20 cellular contexts compared by ENCODE assay signal in the genomic region with DNA sequence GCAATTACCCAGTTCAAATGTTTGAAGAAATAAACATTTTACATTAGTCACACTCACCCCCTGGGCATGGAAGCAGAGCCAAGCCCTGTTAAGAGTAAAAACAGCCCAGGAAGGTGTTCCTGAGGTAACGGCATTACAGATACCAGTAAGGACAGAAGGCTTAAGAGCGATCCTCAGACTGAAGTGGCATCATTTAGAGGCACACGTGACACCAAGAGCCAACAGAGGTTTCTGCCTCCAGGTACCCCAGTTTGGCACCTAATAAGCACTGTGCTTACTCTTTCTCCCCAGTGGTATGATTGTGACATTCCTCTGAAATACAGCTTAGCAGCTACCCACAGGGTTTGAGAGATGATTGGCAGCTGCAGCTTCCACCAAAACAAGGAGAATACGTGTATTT. TPM values are rescaled to one million over a fixed set of nuclear protein-coding genes. Genes with fewer than 3 reads are reported as not detected.
DNase-seq lines count a peak whose midpoint lies in the region; ATAC-seq and TF ChIP-seq lines count a peak whose summit lies in the region.
"Had no signal": no experiment of that assay in that cellular context is flagged by ENCODE, and none has a peak within 500 bp of the region (broad histone marks: within the 10 kb centered on the region; RNA-seq: fewer than 3 reads in every experiment).

No MANE protein-coding gene starts in this region.

- H3K27ac Mint-ChIP-seq in immature natural killer cell: peak overlapping the region in 1 of 6 donors; percentile 31
- H3K27ac Mint-ChIP-seq: CD8-positive, alpha-beta T cell; stimulated activated effector memory CD8-positive, alpha-beta T cell treated with anti-CD3 and anti-CD28 coated beads, Interleukin-12 subunit alpha, Interleukin-12 subunit beta, amount 100 ng/mL, for 72 hours had no signal

- WGBS in upper lobe of left lung, 2 donors: 68 to 89% methylated on average over 4 of the region's 4 CpGs

- ATAC-seq in upper lobe of left lung (ENCODE audit: low FRiP score in 2 of 2): peak; percentile 28 to 80
- no peak for ATAC-seq in HG03571 (IDR thresholded peaks at IDR 0.05; ENCODE audit: unreplicated experiment)
- ATAC-seq: CD8-positive, alpha-beta T cell; stimulated activated effector memory CD8-positive, alpha-beta T cell treated with anti-CD3 and anti-CD28 coated beads, Interleukin-12 subunit alpha, Interleukin-12 subunit beta, amount 100 ng/mL, for 72 hours had no signal

- no peaks in the 10 kb centered on the region for H3K9me3 ChIP-seq in HUES6 (ENCODE audit: control insufficient read depth, insufficient read depth, low read depth, low read length)
- no peaks in the 10 kb centered on the region for H3K9me3 ChIP-seq in iPS-20b (ENCODE audit: insufficient read depth, low read depth, low read length)
- H3K9me3 ChIP-seq in upper lobe of left lung: no peaks in the 10 kb centered on the region
- H3K9me3 ChIP-seq: prostate gland had no signal

- H3K27me3 Mint-ChIP-seq in immature natural killer cell (ENCODE audit: low read depth in 3 of 3): peaks cover 0 to 1% (median 0%) of the 10 kb centered on the region in 3 donors
- H3K27me3 Mint-ChIP-seq: activated naive CD4-positive, alpha-beta T cell treated with anti-CD3 and anti-CD28 coated beads, Interleukin-2, amount 50 U/mL, for 24 hours had no signal

- no peak for TF ChIP-seq CTCF in upper lobe of left lung (IDR thresholded peaks at IDR 0.05)

- H3K4me1 Mint-ChIP-seq in immature natural killer cell: peaks cover 3 to 12% of the 10 kb centered on the region in 2 donors

- H3K9ac ChIP-seq in HUES6 (ENCODE audit: low read length) (no peak overlapping the region), iPS-20b (ENCODE audit: low read depth, low read length) (peak overlapping the region; percentile 70; the same call in 1 of the 2 replicates)

- H3K27me3 ChIP-seq in HUES6 (ENCODE audit: control insufficient read depth, insufficient read depth, low read length) (no peaks in the 10 kb centered on the region), iPS-20b (ENCODE audit: insufficient read depth, low read length) (no peaks in the 10 kb centered on the region), upper lobe of left lung (no peaks in the 10 kb centered on the region)
- H3K27me3 ChIP-seq: dorsolateral prefrontal cortex had no signal

- peak overlapping the region; percentile 46; the same call in 1 of the 2 replicates for H3K27ac ChIP-seq in HUES6 (ENCODE audit: low read depth, low read length)
- H3K27ac ChIP-seq in iPS-20b (ENCODE audit: low read length): no peak overlapping the region
- peak overlapping the region in 3 of 4 donors; percentile 1 to 69 (median 59) for H3K27ac ChIP-seq in upper lobe of left lung
- H3K27ac ChIP-seq: prostate gland had no signal

- no peak for TF ChIP-seq POLR2A in upper lobe of left lung (IDR thresholded peaks at IDR 0.05)

- H3K4me3 ChIP-seq in HUES6 (ENCODE audit: low read depth, low read length) (no peak overlapping the region), iPS-20b (ENCODE audit: low read length) (no peak overlapping the region), upper lobe of left lung (no peak overlapping the region)
- H3K4me3 ChIP-seq: dorsolateral prefrontal cortex, prostate gland had no signal

- TF ChIP-seq EP300 in upper lobe of left lung (IDR thresholded peaks at IDR 0.05): peak in 1 of 4 donors; percentile 39

- H3K36me3 ChIP-seq in HUES6 (ENCODE audit: control insufficient read depth, insufficient read depth, low read length): peaks cover 65% of the 10 kb centered on the region
- H3K36me3 ChIP-seq in iPS-20b (ENCODE audit: insufficient read depth, low read depth, low read length): peaks cover 54% of the 10 kb centered on the region
- peaks cover 18 to 73% (median 39%) of the 10 kb centered on the region in 4 donors for H3K36me3 ChIP-seq in upper lobe of left lung

- peaks cover 24% of the 10 kb centered on the region for H3K4me1 ChIP-seq in HUES6 (ENCODE audit: control insufficient read depth, insufficient read depth, low read length)
- H3K4me1 ChIP-seq in iPS-20b (ENCODE audit: insufficient read depth, low read length): peaks cover 15% of the 10 kb centered on the region
- H3K4me1 ChIP-seq in upper lobe of left lung: peaks cover 0 to 35% (median 10%) of the 10 kb centered on the region in 4 donors
- H3K4me1 ChIP-seq: prostate gland had no signal

- H3K36me3 Mint-ChIP-seq in immature natural killer cell: peaks cover 13 to 36% (median 29%) of the 10 kb centered on the region in 3 donors

- H3K9me3 Mint-ChIP-seq in immature natural killer cell: no peaks in the 10 kb centered on the region
- H3K9me3 Mint-ChIP-seq: activated naive CD4-positive, alpha-beta T cell treated with anti-CD3 and anti-CD28 coated beads, Interleukin-2, amount 50 U/mL, for 24 hours; CD8-positive, alpha-beta T cell; stimulated activated effector memory CD8-positive, alpha-beta T cell treated with anti-CD3 and anti-CD28 coated beads, Interleukin-12 subunit alpha, Interleukin-12 subunit beta, amount 100 ng/mL, for 72 hours had no signal

- DNase-seq in T1000 (lab: John Stamatoyannopoulos, UW): peak; percentile 51
- peak in 1 of 2 donors; percentile 73 for DNase-seq in upper lobe of left lung
- DNase-seq in activated naive CD4-positive, alpha-beta T cell treated with anti-CD3 and anti-CD28 coated beads, Interleukin-2, amount 50 U/mL, for 16 hours: no peak
- no peak for DNase-seq in immature natural killer cell
- DNase-seq: activated CD4-positive, CD25-positive, alpha-beta regulatory T cell treated with anti-CD3 and anti-CD28 coated beads, Interleukin-2, amount 50 U/mL, for 72 hours; activated CD8-positive, alpha-beta memory T cell treated with anti-CD3 and anti-CD28 coated beads for 24 hours; activated T-cell treated with anti-CD3 and anti-CD28 coated beads, Interleukin-2, amount 50 U/mL, for 48 hours; aorta; CD8-positive, alpha-beta T cell; central memory CD4-positive, alpha-beta T cell; dorsolateral prefrontal cortex; NCI-H1436 treated with DMSO at 0.1 percent for 48 hours; NCI-H69; stimulated activated CD4-positive, alpha-beta T cell treated with anti-CD3 and anti-CD28 coated beads, Interleukin-1b, Interleukin-23, amount 100 ng/mL, for 48 hours had no signal

- no peak overlapping the region for H3K4me3 Mint-ChIP-seq in immature natural killer cell
- H3K4me3 Mint-ChIP-seq: activated naive CD4-positive, alpha-beta T cell treated with anti-CD3 and anti-CD28 coated beads, Interleukin-2, amount 50 U/mL, for 24 hours; CD8-positive, alpha-beta T cell; stimulated activated effector memory CD8-positive, alpha-beta T cell treated with anti-CD3 and anti-CD28 coated beads, Interleukin-12 subunit alpha, Interleukin-12 subunit beta, amount 100 ng/mL, for 72 hours had no signal

RNA-seq across cellular contexts. Expression of gene MMS19, which starts 17.2 kb away (rescaled TPM):
- total RNA-seq in upper lobe of left lung: 100 to 1,000 TPM in 1 of 6 donors, 10 to 100 TPM in 5; 62.5 to 148 (median 77.0) TPM
- polyA plus RNA-seq in immature natural killer cell: 10 to 100 TPM; 21.8 to 32.0 (median 29.6) TPM

RNA-seq across cellular contexts. Expression of gene UBTD1, which starts 17.7 kb away (rescaled TPM):
- 10 to 100 TPM; 40.6 to 93.1 (median 67.3) TPM for total RNA-seq in upper lobe of left lung
- polyA plus RNA-seq in immature natural killer cell: 1 to 10 TPM; 1.7 to 3.2 (median 2.9) TPM

RNA-seq across cellular contexts. Expression of gene ZDHHC16, which starts 35.1 kb away (rescaled TPM):
- 10 to 100 TPM; 40.0 to 84.7 (median 60.1) TPM for total RNA-seq in upper lobe of left lung
- 10 to 100 TPM; 19.9 to 38.5 (median 27.1) TPM for polyA plus RNA-seq in immature natural killer cell

RNA-seq across cellular contexts. Expression of gene EXOSC1, which starts 35.3 kb away (rescaled TPM):
- total RNA-seq in upper lobe of left lung: 10 to 100 TPM; 19.5 to 30.4 (median 28.1) TPM
- polyA plus RNA-seq in immature natural killer cell: 10 to 100 TPM; 60.3 to 96.0 (median 66.8) TPM

RNA-seq across cellular contexts. Expression of gene PGAM1, which starts 55.1 kb away (rescaled TPM):
- total RNA-seq in upper lobe of left lung: 100 to 1,000 TPM in 5 of 6 donors, 10 to 100 TPM in 1; 55.5 to 184 (median 137) TPM
- polyA plus RNA-seq in immature natural killer cell: 100 to 1,000 TPM; 315 to 415 (median 316) TPM
